In genomic region chr2:166148811-166149400, GRCh38 we compare ENCODE assay signal across 32 cellular contexts. TPM values are rescaled to one million over a fixed set of nuclear protein-coding genes. Genes with fewer than 3 reads are reported as not detected.
DNase-seq lines count a peak whose midpoint lies in the region; ATAC-seq, FAIRE-seq and TF ChIP-seq lines count a peak whose summit lies in the region.
"Had no signal": no experiment of that assay in that cellular context is flagged by ENCODE, and none has a peak within 500 bp of the region (broad histone marks: within the 10 kb centered on the region; RNA-seq: fewer than 3 reads in every experiment).

No MANE protein-coding gene starts in this region.

- H3K27me3 Mint-ChIP-seq in glutamatergic neuron (ENCODE audit: unreplicated experiment) (no peaks in the 10 kb centered on the region), T-cell (peaks cover 3 to 13% of the 10 kb centered on the region in 2 donors)
- H3K27me3 Mint-ChIP-seq: activated naive CD8-positive, alpha-beta T cell treated with anti-CD3 and anti-CD28 coated beads, Interleukin-2, amount 10 ng/mL, durations not matched to agents 7 days and 5 days; CD4-positive, CD25-positive, alpha-beta regulatory T cell; dendritic cell treated with granulocyte-macrophage colony-stimulating factor and Interleukin-4, amounts not matched to agents 40 ng/mL and 50 ng/mL, for 4 days; memory B cell had no signal

- H3K23ac ChIP-seq in H1 (ENCODE audit: insufficient read length), result no peak overlapping the region
- no peak overlapping the region for H3K23ac ChIP-seq in mesendoderm (ENCODE audit: low read length)

- H3K4me1 Mint-ChIP-seq in glutamatergic neuron (ENCODE audit: low read depth, unreplicated experiment) (no peaks in the 10 kb centered on the region), T-cell (no peaks in the 10 kb centered on the region)
- H3K4me1 Mint-ChIP-seq: activated naive CD8-positive, alpha-beta T cell treated with anti-CD3 and anti-CD28 coated beads, Interleukin-2, amount 10 ng/mL, durations not matched to agents 7 days and 5 days; CD4-positive, CD25-positive, alpha-beta regulatory T cell; memory B cell; neural crest cell had no signal

- H3K4me3 ChIP-seq in H1 (ENCODE audit: extremely low read depth in 1 of 4, insufficient read depth in 2 of 4, low read depth in 3 of 4, low read length in 4 of 4), result no peak overlapping the region
- H3K4me3 ChIP-seq in mesendoderm (ENCODE audit: low read length), result no peak overlapping the region
- H3K4me3 ChIP-seq: sigmoid colon, tibial nerve had no signal

- H3K9me3 ChIP-seq in H1 (ENCODE audit: insufficient read depth in 2 of 2, low read depth in 1 of 2, low read length in 1 of 2), result no peaks in the 10 kb centered on the region
- H3K9me3 ChIP-seq: sigmoid colon, tibial nerve had no signal

- no peaks in the 10 kb centered on the region for H3K23me2 ChIP-seq in H1 (ENCODE audit: low read depth, low read length)

- H2AFZ ChIP-seq in H1 (ENCODE audit: low read length), result no peak overlapping the region

- H2BK5ac ChIP-seq in H1 (ENCODE audit: low read depth, low read length), result no peak overlapping the region
- H2BK5ac ChIP-seq in mesendoderm (ENCODE audit: low read length), result no peak overlapping the region

- no peak overlapping the region for H3K27ac Mint-ChIP-seq in glutamatergic neuron (ENCODE audit: unreplicated experiment)
- no peak overlapping the region for H3K27ac Mint-ChIP-seq in T-cell
- H3K27ac Mint-ChIP-seq: activated naive CD8-positive, alpha-beta T cell treated with anti-CD3 and anti-CD28 coated beads, Interleukin-2, amount 10 ng/mL, durations not matched to agents 7 days and 5 days; dendritic cell treated with granulocyte-macrophage colony-stimulating factor and Interleukin-4, amounts not matched to agents 40 ng/mL and 50 ng/mL, for 4 days; memory B cell had no signal

- TF ChIP-seq CTCF in H1 (IDR thresholded peaks at IDR 0.05; ENCODE audit: control extremely low read depth in 1 of 3, insufficient read depth in 1 of 3, low read depth in 1 of 3, low read length in 3 of 3), result no peak
- TF ChIP-seq CTCF in glutamatergic neuron (IDR thresholded peaks at IDR 0.05; ENCODE audit: partially characterized antibody, unreplicated experiment), result no peak

- no peak for TF ChIP-seq POLR2A in H1 (IDR thresholded peaks at IDR 0.05; ENCODE audit: control extremely low read depth in 1 of 2, low read depth in 2 of 2, low read length in 2 of 2)

- POLR2A ChIA-PET in H1 (lab: Charles Lee; ENCODE audit: partially characterized antibody) (no interaction called here), T-cell (lab: Charles Lee) (no interaction called here)

- 60% methylated on average over 3 of the region's 3 CpGs; no CpG with 5 or more reads in 1 of the 2 experiments for WGBS in H1 (ENCODE audit: extremely low coverage in 1 of 2, insufficient coverage in 1 of 2, insufficient read length in 1 of 2, insufficient replicate concordance in 2 of 2, low coverage in 1 of 2, low lambda C conversion rate in 2 of 2, missing lambda C conversion rate in 1 of 2), 2 experiments
- WGBS in mesendoderm (ENCODE audit: extremely low coverage, insufficient coverage, low lambda C conversion rate), result no CpG with 5 or more reads among the region's 3 CpGs

- H3K4me1 ChIP-seq in H1 (replicated peaks in 1 of 4; ENCODE audit: control insufficient read depth in 3 of 4, insufficient read depth in 4 of 4, low read length in 3 of 4) (peaks cover 0 to 4% (median 1%) of the 10 kb centered on the region in 4 experiments; a peak in 3 of 7 replicates), mesendoderm (ENCODE audit: control insufficient read depth, low read depth, low read length) (no peaks in the 10 kb centered on the region)
- H3K4me1 ChIP-seq: foreskin keratinocyte, sigmoid colon, tibial nerve had no signal

- H3K14ac ChIP-seq in H1 (ENCODE audit: insufficient read length), result no peak overlapping the region

- FAIRE-seq in H1 (lab: Jason Lieb, UNC), result peak; percentile 55

- peak; percentile 1 to 6; a peak in 1 of 4 replicates for TF ChIP-seq RAD21 in H1 (IDR thresholded peaks at IDR 0.05 in 1 of 2, conservative IDR thresholded peaks at IDR 0.05 in 1 of 2; ENCODE audit: low read depth in 2 of 2, low read length in 2 of 2)

- H2BK120ac ChIP-seq in H1 (replicated peaks; ENCODE audit: low read depth, low read length), result no peak overlapping the region
- no peak overlapping the region for H2BK120ac ChIP-seq in mesendoderm (ENCODE audit: low read depth, low read length)

- H3K9me3 Mint-ChIP-seq in glutamatergic neuron (ENCODE audit: unreplicated experiment) (no peaks in the 10 kb centered on the region), T-cell (no peaks in the 10 kb centered on the region)
- H3K9me3 Mint-ChIP-seq: activated naive CD8-positive, alpha-beta T cell treated with anti-CD3 and anti-CD28 coated beads, Interleukin-2, amount 10 ng/mL, durations not matched to agents 7 days and 5 days; dendritic cell treated with granulocyte-macrophage colony-stimulating factor and Interleukin-4, amounts not matched to agents 40 ng/mL and 50 ng/mL, for 4 days; memory B cell; neural crest cell had no signal

- H3K18ac ChIP-seq in H1 (ENCODE audit: extremely low read depth, low read length) (no peak overlapping the region), mesendoderm (ENCODE audit: low read length) (no peak overlapping the region)

- DNase-seq in G401 (ENCODE audit: low spot score) (peak; percentile 61), NCI-H524 treated with DMSO at 0.1 percent for 48 hours (lab: John Stamatoyannopoulos, UW) (peak; percentile 13), H1 (ENCODE audit: low read depth in 1 of 2, low spot score in 2 of 2) (no peak), mesendoderm (peak; percentile 10), glutamatergic neuron (no peak), NCI-H774 (lab: John Stamatoyannopoulos, UW) (no peak), T-cell (no peak), NCI-H2081 treated with DMSO at 0.1 percent for 48 hours (lab: John Stamatoyannopoulos, UW) (no peak)
- DNase-seq: activated CD4-positive, CD25-positive, alpha-beta regulatory T cell; activated gamma-delta T cell treated with Interleukin-2 at 50 U/mL for 16 hours; activated naive CD8-positive, alpha-beta T cell treated with anti-CD3 and anti-CD28 coated beads, Interleukin-2, amount 10 ng/mL, durations not matched to agents 7 days and 5 days; activated T-cell treated with anti-CD3 and anti-CD28 coated beads, Interleukin-2, amount 50 U/mL, for 48 hours; AML-193; CD4-positive, CD25-positive, alpha-beta regulatory T cell; foreskin keratinocyte; GOT3; hippocampal formation; KBM-7; NCI-H1092; NCI-H1694; NCI-H510A treated with DMSO at 0.1 percent for 48 hours; RPMI8226; sigmoid colon; stimulated activated CD4-positive, alpha-beta T cell treated with anti-CD3 and anti-CD28 coated beads, Interleukin-12 subunit alpha, Interleukin-12 subunit beta, amount 100 ng/mL, for 4 hours; stimulated activated CD4-positive, alpha-beta T cell treated with anti-CD3 and anti-CD28 coated beads, Interleukin-2, amount 100 ng/mL, for 48 hours had no signal

- H3K4me2 ChIP-seq in H1 (ENCODE audit: insufficient read depth in 1 of 2, low read depth in 2 of 2, low read length in 2 of 2), result no peak overlapping the region
- no peak overlapping the region for H3K4me2 ChIP-seq in mesendoderm (ENCODE audit: low read length)

- CTCF ChIA-PET in H1 (lab: Charles Lee; ENCODE audit: partially characterized antibody) (interaction anchor here (0.5 to 1.1 kb wide), 4 partner anchors 21 to 391 kb away, joined by 3 to 4 read pairs (median 3); partner anchors contain the start of gene SCN1A), T-cell (lab: Charles Lee) (no interaction called here)

- H3K27ac ChIP-seq in H1 (ENCODE audit: low read depth, low read length) (no peak overlapping the region), mesendoderm (ENCODE audit: low read depth, low read length) (no peak overlapping the region)
- H3K27ac ChIP-seq: foreskin keratinocyte, sigmoid colon, tibial nerve had no signal

- TF ChIP-seq EP300 in H1 (IDR thresholded peaks at IDR 0.05; ENCODE audit: borderline replicate concordance in 1 of 2, low read depth in 2 of 2, low read length in 2 of 2), result no peak

- in situ Hi-C loops in G401 (cut with HindIII; ENCODE audit: low sequenced_read_pairs), result no loop called here

- ATAC-seq in T-cell (replicated peaks in 1 of 4), result no peak
- ATAC-seq: esophagus mucosa, foreskin keratinocyte had no signal

- H4K8ac ChIP-seq in H1 (ENCODE audit: extremely low read depth, insufficient read depth, low read length) (no peak overlapping the region), mesendoderm (ENCODE audit: low read depth, low read length) (no peak overlapping the region)

- H3K4ac ChIP-seq in H1 (replicated peaks; ENCODE audit: insufficient read length, low read depth, low read length) (no peak overlapping the region), mesendoderm (ENCODE audit: low read depth, low read length) (no peak overlapping the region)

- H4K91ac ChIP-seq in H1 (replicated peaks; ENCODE audit: insufficient read length, low read length), result no peak overlapping the region

- H4K5ac ChIP-seq in H1 (ENCODE audit: insufficient read length, low read depth, low read length), result no peak overlapping the region
- no peak overlapping the region for H4K5ac ChIP-seq in mesendoderm (ENCODE audit: low read length)

- peaks cover 0 to 2% (median 0%) of the 10 kb centered on the region in 4 experiments; a peak in 1 of 7 replicates for H3K27me3 ChIP-seq in H1 (replicated peaks in 1 of 4; ENCODE audit: control insufficient read depth in 3 of 4, extremely low read depth in 1 of 4, insufficient read depth in 3 of 4, low read length in 3 of 4)
- H3K27me3 ChIP-seq in mesendoderm (ENCODE audit: insufficient read depth, low read length, poor library complexity), result no peaks in the 10 kb centered on the region
- H3K27me3 ChIP-seq: sigmoid colon, tibial nerve had no signal

- H3K79me2 ChIP-seq in H1 (ENCODE audit: control insufficient read depth in 1 of 2, insufficient read depth in 2 of 2, low read length in 2 of 2) (no peaks in the 10 kb centered on the region), mesendoderm (ENCODE audit: control insufficient read depth, insufficient read depth, low read length) (no peaks in the 10 kb centered on the region)

- no peak overlapping the region for H3K9ac ChIP-seq in H1 (replicated peaks in 1 of 4; ENCODE audit: extremely low read depth in 1 of 4, low read depth in 3 of 4, low read length in 3 of 4)
- H3K9ac ChIP-seq in mesendoderm (ENCODE audit: low read length), result no peak overlapping the region

- H3K36me3 ChIP-seq in H1 (ENCODE audit: control insufficient read depth in 2 of 4, insufficient read depth in 4 of 4, low read length in 3 of 4) (no peaks in the 10 kb centered on the region), mesendoderm (ENCODE audit: control insufficient read depth, insufficient read depth, low read length) (no peaks in the 10 kb centered on the region)
- H3K36me3 ChIP-seq: sigmoid colon, tibial nerve had no signal

- H3K4me3 Mint-ChIP-seq in glutamatergic neuron (ENCODE audit: unreplicated experiment), result no peak overlapping the region
- no peak overlapping the region for H3K4me3 Mint-ChIP-seq in T-cell
- H3K4me3 Mint-ChIP-seq: activated naive CD8-positive, alpha-beta T cell treated with anti-CD3 and anti-CD28 coated beads, Interleukin-2, amount 10 ng/mL, durations not matched to agents 7 days and 5 days; CD4-positive, CD25-positive, alpha-beta regulatory T cell; dendritic cell treated with granulocyte-macrophage colony-stimulating factor and Interleukin-4, amounts not matched to agents 40 ng/mL and 50 ng/mL, for 4 days; memory B cell; neural crest cell had no signal

- H3K36me3 Mint-ChIP-seq in glutamatergic neuron (ENCODE audit: unreplicated experiment) (no peaks in the 10 kb centered on the region), T-cell (no peaks in the 10 kb centered on the region)
- H3K36me3 Mint-ChIP-seq: activated naive CD8-positive, alpha-beta T cell treated with anti-CD3 and anti-CD28 coated beads, Interleukin-2, amount 10 ng/mL, durations not matched to agents 7 days and 5 days; CD4-positive, CD25-positive, alpha-beta regulatory T cell; memory B cell had no signal

- H3K56ac ChIP-seq in H1 (replicated peaks; ENCODE audit: insufficient read length, low read depth, low read length) (no peak overlapping the region), mesendoderm (ENCODE audit: low read length) (no peak overlapping the region)

- no peak overlapping the region for H2BK15ac ChIP-seq in H1 (ENCODE audit: low read length)
- H2BK15ac ChIP-seq in mesendoderm (replicated peaks; ENCODE audit: low read depth), result no peak overlapping the region

- H4K20me1 ChIP-seq in H1 (replicated peaks in 1 of 2; ENCODE audit: control insufficient read depth in 1 of 2, insufficient read depth in 2 of 2, low read length in 2 of 2), result no peaks in the 10 kb centered on the region

- no peak overlapping the region for H2AK5ac ChIP-seq in H1 (ENCODE audit: low read depth, low read length)
- H2AK5ac ChIP-seq in mesendoderm (ENCODE audit: low read length), result no peak overlapping the region

- H3K79me1 ChIP-seq in H1 (ENCODE audit: low read depth, low read length) (no peaks in the 10 kb centered on the region), mesendoderm (ENCODE audit: low read length) (no peaks in the 10 kb centered on the region)

- H2BK12ac ChIP-seq in H1 (ENCODE audit: low read depth, low read length), result no peak overlapping the region

- H2BK20ac ChIP-seq in H1 (ENCODE audit: low read length), result no peak overlapping the region

RNA-seq across cellular contexts. Expression of gene SCN1A, which starts 21.1 kb away (rescaled TPM):
- not detected in 2 replicates for total RNA-seq in G401 (2014; rRNA removed; shearing (Covaris generic))
- 1.3 and 1.9 TPM in 2 replicates for total RNA-seq in H1 (2021; fragmentation: NEBNext Ultra II Directional; extraction: Animal tissue kit (Norgen Biotek cat#: 25700))
- polyA plus RNA-seq in H1 (2011; rRNA removed), result 0.16 and 0.18 TPM in 2 replicates
- 0.47 TPM for polyA plus RNA-seq in H1 (2011; cell fraction: cytosol; rRNA removed)
- 0.48 TPM for polyA plus RNA-seq in H1 (2011; cell fraction: nucleus; rRNA removed)
- 0.10 to 0.54 TPM (median 0.25 TPM) in 4 replicates for polyA plus RNA-seq in H1 (2012, experiment 1 of 2)
- polyA plus RNA-seq in H1 (2012, experiment 2 of 2), result 0.03 TPM
- polyA plus RNA-seq in H1 (2013, experiment 1 of 2), result 1.1 TPM
- 1.2 TPM for polyA plus RNA-seq in H1 (2013, experiment 2 of 2)
- polyA minus RNA-seq in H1 (2011; rRNA and poly(A)+ RNA removed), result 1.6 and 1.8 TPM in 2 replicates
- polyA minus RNA-seq in H1 (2011; cell fraction: cytosol; rRNA and poly(A)+ RNA removed), result 1.2 TPM
- 3.1 TPM for polyA minus RNA-seq in H1 (2011; cell fraction: nucleus; rRNA and poly(A)+ RNA removed)
- polyA plus RNA-seq in mesendoderm (2013, experiment 1 of 2), result 0.27 TPM
- 0.32 TPM for polyA plus RNA-seq in mesendoderm (2013, experiment 2 of 2)
- total RNA-seq in glutamatergic neuron (ENCODE audit: unreplicated experiment) (1.8 TPM), T-cell (not detected)
- total RNA-seq: activated naive CD8-positive, alpha-beta T cell treated with anti-CD3 and anti-CD28 coated beads, Interleukin-2, amount 10 ng/mL, durations not matched to agents 7 days and 5 days; CD4-positive, CD25-positive, alpha-beta regulatory T cell; esophagus mucosa; foreskin keratinocyte; M059J; OCI-LY7; tibial nerve had no signal
- polyA plus RNA-seq: CD4-positive, CD25-positive, alpha-beta regulatory T cell; foreskin keratinocyte had no signal

Comparison
In these comparisons a context has a peak if more than half of its experiments do, and no peak if none do; other contexts are left out.
1. DNase-seq: peak in G401 (single experiment), NCI-H524 treated with DMSO at 0.1 percent for 48 hours (single experiment) and mesendoderm (single experiment); none in H1 (0 of 2), glutamatergic neuron (single experiment), NCI-H774 (single experiment), T-cell (0 of 34) and NCI-H2081 treated with DMSO at 0.1 percent for 48 hours (single experiment).